27 cellular contexts compared by ENCODE assay signal in genomic region chr10:131419797-131420196, GRCh38.
"Had no signal": no experiment of that assay in that cellular context is flagged by ENCODE, and none has a peak within 500 bp of the region (broad histone marks: within the 10 kb centered on the region; RNA-seq: fewer than 3 reads in every experiment).

No MANE protein-coding gene starts in this region.

- H3K27ac Mint-ChIP-seq: activated CD4-positive, alpha-beta T cell treated with anti-CD3 and anti-CD28 coated beads, Interleukin-2, amount 10 ng/mL, durations not matched to agents 7 days and 5 days; activated CD8-positive, alpha-beta T cell treated with anti-CD3 and anti-CD28 coated beads, Interleukin-2, amount 10 ng/mL, durations not matched to agents 7 days and 5 days; activated naive CD4-positive, alpha-beta T cell treated with anti-CD3 and anti-CD28 coated beads, Interleukin-2, amount 10 ng/mL, durations not matched to agents 7 days and 5 days; activated naive CD8-positive, alpha-beta T cell; activated naive CD8-positive, alpha-beta T cell treated with anti-CD3 and anti-CD28 coated beads, Interleukin-2, amount 50 U/mL, for 24 hours; brain had no signal

- H3K27me3 Mint-ChIP-seq: activated CD4-positive, alpha-beta T cell treated with anti-CD3 and anti-CD28 coated beads, Interleukin-2, amount 10 ng/mL, durations not matched to agents 7 days and 5 days; activated naive CD4-positive, alpha-beta T cell treated with anti-CD3 and anti-CD28 coated beads, Interleukin-2, amount 10 ng/mL, durations not matched to agents 7 days and 5 days; activated naive CD8-positive, alpha-beta T cell; activated naive CD8-positive, alpha-beta T cell treated with anti-CD3 and anti-CD28 coated beads, Interleukin-2, amount 50 U/mL, for 24 hours had no signal

- H3K4me1 ChIP-seq: SJCRH30 had no signal

- H3K27ac ChIP-seq: KMS-11, SJCRH30, SK-N-MC had no signal

- H3K36me3 Mint-ChIP-seq: activated naive CD4-positive, alpha-beta T cell treated with anti-CD3 and anti-CD28 coated beads, Interleukin-2, amount 10 ng/mL, durations not matched to agents 7 days and 5 days; activated naive CD8-positive, alpha-beta T cell; brain had no signal

- H3K4me3 ChIP-seq: SJCRH30, SK-N-MC had no signal

- H3K4me3 Mint-ChIP-seq: activated CD4-positive, alpha-beta T cell treated with anti-CD3 and anti-CD28 coated beads, Interleukin-2, amount 10 ng/mL, durations not matched to agents 7 days and 5 days; activated CD8-positive, alpha-beta T cell treated with anti-CD3 and anti-CD28 coated beads, Interleukin-2, amount 10 ng/mL, durations not matched to agents 7 days and 5 days; activated naive CD4-positive, alpha-beta T cell treated with anti-CD3 and anti-CD28 coated beads, Interleukin-2, amount 10 ng/mL, durations not matched to agents 7 days and 5 days; activated naive CD8-positive, alpha-beta T cell; activated naive CD8-positive, alpha-beta T cell treated with anti-CD3 and anti-CD28 coated beads, Interleukin-2, amount 50 U/mL, for 24 hours; activated T-cell treated with anti-CD3 and anti-CD28 coated beads, Interleukin-2, amount 50 U/mL, for 4 hours; brain had no signal

- H3K9me3 ChIP-seq: SJCRH30 had no signal

- H3K27me3 ChIP-seq: SJCRH30 had no signal

- H3K36me3 ChIP-seq: SJCRH30 had no signal

- H3K4me1 Mint-ChIP-seq: activated CD4-positive, alpha-beta T cell treated with anti-CD3 and anti-CD28 coated beads, Interleukin-2, amount 10 ng/mL, durations not matched to agents 7 days and 5 days; activated naive CD4-positive, alpha-beta T cell treated with anti-CD3 and anti-CD28 coated beads, Interleukin-2, amount 10 ng/mL, durations not matched to agents 7 days and 5 days; activated naive CD8-positive, alpha-beta T cell treated with anti-CD3 and anti-CD28 coated beads, Interleukin-2, amount 50 U/mL, for 24 hours had no signal

- DNase-seq: activated CD4-positive, alpha-beta T cell treated with anti-CD3 and anti-CD28 coated beads, Interleukin-2, amount 10 ng/mL, durations not matched to agents 7 days and 5 days; activated CD4-positive, alpha-beta T cell treated with anti-CD3 and anti-CD28 coated beads, Interleukin-2, amount 50 U/mL, for 48 hours; activated CD8-positive, alpha-beta T cell treated with anti-CD3 and anti-CD28 coated beads, Interleukin-2, amount 10 ng/mL, durations not matched to agents 7 days and 5 days; activated effector memory CD4-positive, alpha-beta T cell treated with Interleukin-2 at 50 U/mL for 16 hours; activated naive CD4-positive, alpha-beta T cell treated with anti-CD3 and anti-CD28 coated beads, Interleukin-2, amount 10 ng/mL, durations not matched to agents 7 days and 5 days; activated naive CD8-positive, alpha-beta T cell treated with anti-CD3 and anti-CD28 coated beads, Interleukin-2, amount 50 U/mL, for 24 hours; activated T-cell treated with anti-CD3 and anti-CD28 coated beads, Interleukin-2, amount 50 U/mL, for 4 hours; anterior cingulate cortex; caudate nucleus; cerebellar nuclear complex; MM.1S; MV-4-11; NCI-H1092 treated with DMSO at 0.1 percent for 48 hours; NCI-H146; NCI-H187 treated with DMSO at 0.1 percent for 48 hours; NCI-H2081; NCI-H2171 treated with DMSO at 0.1 percent for 48 hours; NCI-H2227 treated with DMSO at 0.1 percent for 48 hours; NCI-H446; NCI-H510A treated with DMSO at 0.1 percent for 48 hours; NCI-H526 treated with DMSO at 0.1 percent for 48 hours; SHP77; SJCRH30 had no signal

- H3K9me3 Mint-ChIP-seq: activated CD4-positive, alpha-beta T cell treated with anti-CD3 and anti-CD28 coated beads, Interleukin-2, amount 10 ng/mL, durations not matched to agents 7 days and 5 days had no signal
